In genomic region chr19:18833141-18833476, GRCh38 we compare ENCODE assay signal across 9 cellular contexts. TPM values are rescaled to one million over a fixed set of nuclear protein-coding genes. Genes with fewer than 3 reads are reported as not detected.
A peak's percentile ranks its signal among the peaks of the same experiment; 100 is the strongest.
DNase-seq lines count a peak whose midpoint lies in the region; ATAC-seq and TF ChIP-seq lines count a peak whose summit lies in the region.
"Had no signal": no experiment of that assay in that cellular context is flagged by ENCODE, and none has a peak within 500 bp of the region (broad histone marks: within the 10 kb centered on the region; RNA-seq: fewer than 3 reads in every experiment).

No MANE protein-coding gene starts in this region.

- CTCF ChIA-PET in Panc1 (lab: Charles Lee): interaction anchor here (0.6 to 1.1 kb wide), 2 partner anchors 56 to 65 kb away, joined by 3 read pairs; no protein-coding TSS in a partner anchor

- 1 to 2% methylated on average over 9 of the region's 9 CpGs for WGBS in esophagus, 2 donors

- H3K4me1 ChIP-seq in Panc1 (ENCODE audit: control insufficient read depth, insufficient read depth, low read length) (peaks cover 6% of the 10 kb centered on the region; the same call in 1 of the 2 replicates), esophagus (ENCODE audit: control insufficient read depth in 2 of 2, insufficient read depth in 2 of 2, low read length in 1 of 2) (peaks cover 0 to 4% of the 10 kb centered on the region in 2 donors), rectal smooth muscle tissue (ENCODE audit: control insufficient read depth, insufficient read depth, low read length) (peaks cover 8% of the 10 kb centered on the region)

- in situ Hi-C loops in GM13976 (cut with MboI; ENCODE audit: low sequenced_read_pairs, unreplicated experiment): no loop called here
- in situ Hi-C loops in Panc1 (cut with HindIII; ENCODE audit: low pct_unique_long_range_greater_than_20kb, low sequenced_read_pairs): no loop called here

- H3K36me3 ChIP-seq in Panc1 (ENCODE audit: control insufficient read depth, insufficient read depth, low read length) (peaks cover 3% of the 10 kb centered on the region; the same call in 1 of the 2 replicates), esophagus (ENCODE audit: control insufficient read depth in 2 of 2, insufficient read depth in 2 of 2, low read length in 1 of 2) (peaks cover 0 to 2% of the 10 kb centered on the region in 2 donors), rectal smooth muscle tissue (ENCODE audit: control insufficient read depth, insufficient read depth, low read length) (no peaks in the 10 kb centered on the region)

- no TSS peak for BruUV-seq in Panc1 (replicated peaks; lab: Mats Ljungman, UMichigan)

- H3K4me3 ChIP-seq in Panc1 (ENCODE audit: low read depth in 2 of 2, low read length in 2 of 2): peak overlapping the region; percentile 76 to 83
- peak overlapping the region; percentile 76 to 96 for H3K4me3 ChIP-seq in esophagus (ENCODE audit: low read depth in 1 of 2, low read length in 2 of 2)
- peak overlapping the region; percentile 83 for H3K4me3 ChIP-seq in rectal smooth muscle tissue (ENCODE audit: low read length)

- H3K27ac ChIP-seq in Panc1 (ENCODE audit: low read length) (peak overlapping the region; percentile 41; the same call in 1 of the 2 replicates), esophagus (ENCODE audit: low read depth in 2 of 2, low read length in 1 of 2) (peak overlapping the region in 1 of 2 donors; percentile 91), rectal smooth muscle tissue (ENCODE audit: low read depth, low read length) (no peak overlapping the region)

- DNase-seq in GM13976 (ENCODE audit: low spot score): peak; percentile 34
- no peak for DNase-seq in Panc1 (ENCODE audit: low read depth, low spot score)
- no peak for DNase-seq in stimulated activated CD4-positive, alpha-beta T cell treated with anti-CD3 and anti-CD28 coated beads, Interleukin-4, amount 100 ng/mL, for 1 hour
- no peak for DNase-seq in occipital lobe (lab: John Stamatoyannopoulos, UW)

- H3K27me3 ChIP-seq in Panc1 (ENCODE audit: control insufficient read depth, insufficient read depth, low read length) (no peaks in the 10 kb centered on the region), esophagus (ENCODE audit: control insufficient read depth in 1 of 2, insufficient read depth in 2 of 2, low read length in 2 of 2) (no peaks in the 10 kb centered on the region), rectal smooth muscle tissue (ENCODE audit: control insufficient read depth, insufficient read depth, low read length) (no peaks in the 10 kb centered on the region)

- ATAC-seq in Panc1 (no peak), GM19035 (IDR thresholded peaks at IDR 0.05; ENCODE audit: unreplicated experiment) (no peak), HG02571 (IDR thresholded peaks at IDR 0.05; ENCODE audit: unreplicated experiment) (no peak)

- H3K9me3 ChIP-seq in Panc1 (ENCODE audit: control insufficient read depth, insufficient read depth, low read depth, low read length): no peaks in the 10 kb centered on the region
- no peaks in the 10 kb centered on the region for H3K9me3 ChIP-seq in esophagus (ENCODE audit: control insufficient read depth in 2 of 2, insufficient read depth in 1 of 2, low read depth in 1 of 2, low read length in 1 of 2)

- POLR2A ChIA-PET in Panc1 (lab: Charles Lee): no interaction called here

- H3K9ac ChIP-seq in rectal smooth muscle tissue (ENCODE audit: low read length): peak overlapping the region; percentile 76

- no peak for TF ChIP-seq CTCF in GM13976 (IDR thresholded peaks at IDR 0.05; ENCODE audit: borderline replicate concordance, control extremely low read depth, extremely low read depth, insufficient read depth, missing control alignments)
- no peak for TF ChIP-seq CTCF in Panc1 (IDR thresholded peaks at IDR 0.05)

- intact Hi-C loops in Panc1 (cut with micrococcal nuclease; ENCODE audit: unreplicated experiment): no loop called here

RNA-seq across cellular contexts. Expression of gene UPF1, which starts 1.4 kb away (rescaled TPM):
- 62.2 TPM for total RNA-seq in Panc1 (2021; ENCODE audit: unreplicated experiment)
- 53.7 TPM for polyA plus RNA-seq in Panc1 (2012; ENCODE audit: insufficient read length)
- polyA plus RNA-seq in esophagus: 10 to 100 TPM; 28.1 to 41.7 TPM
- total RNA-seq in occipital lobe: 28.9 TPM

RNA-seq across cellular contexts. Expression of gene COMP, which starts 42.0 kb away (rescaled TPM):
- total RNA-seq in Panc1 (2021; ENCODE audit: unreplicated experiment) (0.69 TPM), occipital lobe (not detected)
- polyA plus RNA-seq in Panc1 (2012; ENCODE audit: insufficient read length): 0.80 TPM
- 1 to 10 TPM in 1 of 2 donors, under 1 TPM in 1; 0.71 to 4.0 TPM for polyA plus RNA-seq in esophagus
- total RNA-seq: T-helper 2 cell treated with Interferon-gamma antibody and Interleukin-4, amounts not matched to agents 100 ng/mL and 5 ng/mL, for 36 hours had no signal
